35 cellular contexts compared by ENCODE assay signal in the genomic region with DNA sequence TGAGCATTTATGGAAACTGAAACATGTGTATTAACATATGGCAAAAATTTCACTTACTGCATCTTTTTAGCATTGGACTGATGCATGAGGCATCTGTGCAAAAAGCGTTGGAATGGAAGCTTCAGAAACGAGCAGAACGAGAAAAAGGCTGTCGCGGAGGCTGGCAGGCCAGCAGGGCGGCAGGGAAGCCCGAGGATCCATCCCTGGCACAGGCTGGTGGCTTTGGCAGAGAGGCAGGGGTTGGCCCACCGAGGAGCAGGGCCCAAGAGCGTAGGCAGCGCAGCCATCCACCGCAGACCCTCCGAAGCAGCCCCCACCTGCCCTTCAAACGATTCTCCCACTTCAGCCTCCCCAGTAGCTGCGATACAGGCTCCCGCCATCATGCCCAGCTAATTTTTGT.
"Had no signal": no experiment of that assay in that cellular context is flagged by ENCODE, and none has a peak within 500 bp of the region (broad histone marks: within the 10 kb centered on the region; RNA-seq: fewer than 3 reads in every experiment).

No MANE protein-coding gene starts in this region.

- H3K9me3 ChIP-seq: Peyer's patch, SJSA1, SK-N-SH had no signal

- H3K27ac ChIP-seq: KMS-11, Peyer's patch, SJSA1 had no signal

- H3K27me3 ChIP-seq: Peyer's patch had no signal

- H3K9ac ChIP-seq: KMS-11, SK-N-SH had no signal

- H3K4me2 ChIP-seq: KMS-11, SK-N-SH had no signal

- DNase-seq: Karpas-422; KBM-7; MM.1S; MV-4-11; NCI-H1092; NCI-H1105 treated with DMSO at 0.1 percent for 48 hours; NCI-H1417; NCI-H1436; NCI-H146; NCI-H1694; NCI-H187; NCI-H1930; NCI-H2029 treated with DMSO at 0.1 percent for 48 hours; NCI-H2081 treated with DMSO at 0.1 percent for 48 hours; NCI-H2107; NCI-H2171; NCI-H226; NCI-H446 treated with DMSO at 0.1 percent for 48 hours; NCI-H510A; NCI-H524; NCI-H526; NCI-H69; NCI-H748 treated with DMSO at 0.1 percent for 48 hours; NCI-H82; NK-92 treated with Interleukin-12 subunit alpha and Interleukin-12 subunit beta, amount 100 ng/mL, for 24 hours; OCI-M1; PC-3; Peyer's patch; Right ventricle myocardium superior; RPMI8226; SHP77 treated with DMSO at 0.1 percent for 48 hours; SK-N-SH; SW 1271 had no signal

- H3K4me1 ChIP-seq: Peyer's patch, SJSA1 had no signal

- H3K36me3 ChIP-seq: Peyer's patch, SJSA1 had no signal

- H3K4me3 ChIP-seq: Peyer's patch, SJSA1 had no signal

- ATAC-seq: PC-3 had no signal
